In the genomic region with DNA sequence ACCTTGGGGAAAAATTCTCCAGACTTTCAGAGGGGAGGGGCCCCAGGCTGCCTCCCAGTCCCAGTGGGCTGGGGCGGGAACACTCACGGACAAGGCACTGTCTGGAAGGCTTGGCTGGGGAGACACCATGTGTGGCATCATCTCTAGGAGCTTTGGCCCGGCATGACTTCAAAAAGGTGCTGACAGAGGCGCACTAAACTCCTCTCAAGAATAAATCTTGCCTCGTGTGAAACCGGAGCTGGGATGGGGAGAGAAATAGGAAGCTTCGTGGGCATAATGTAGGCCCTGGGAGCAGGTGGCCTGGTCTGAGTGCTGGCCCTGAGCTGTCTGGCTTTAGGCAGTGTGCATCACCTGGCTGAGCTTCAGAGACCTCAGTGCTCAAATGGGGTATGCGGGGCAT, we compare ENCODE assay signal across 20 cellular contexts. TPM values are rescaled to one million over a fixed set of nuclear protein-coding genes. Genes with fewer than 3 reads are reported as not detected.
"Had no signal": no experiment of that assay in that cellular context is flagged by ENCODE, and none has a peak within 500 bp of the region (broad histone marks: within the 10 kb centered on the region; RNA-seq: fewer than 3 reads in every experiment).

No MANE protein-coding gene starts in this region.

- H3K27ac Mint-ChIP-seq: naive thymus-derived CD8-positive, alpha-beta T cell; stimulated activated effector memory CD8-positive, alpha-beta T cell treated with anti-CD3 and anti-CD28 coated beads, Interleukin-12 subunit alpha, Interleukin-12 subunit beta, amount 100 ng/mL, for 72 hours had no signal

- H3K36me3 Mint-ChIP-seq: naive thymus-derived CD8-positive, alpha-beta T cell; stimulated activated effector memory CD8-positive, alpha-beta T cell treated with anti-CD3 and anti-CD28 coated beads, Interleukin-12 subunit alpha, Interleukin-12 subunit beta, amount 100 ng/mL, for 72 hours had no signal

- ATAC-seq: heart right ventricle; left lobe of liver; naive thymus-derived CD8-positive, alpha-beta T cell; stimulated activated effector memory CD8-positive, alpha-beta T cell treated with anti-CD3 and anti-CD28 coated beads, Interleukin-12 subunit alpha, Interleukin-12 subunit beta, amount 100 ng/mL, for 72 hours; stimulated activated naive CD8-positive, alpha-beta T cell treated with anti-CD3 and anti-CD28 coated beads, Interleukin-15, Interleukin-2, amounts not matched to agents 100 U/mL and 50 U/mL, for 24 hours had no signal

- H3K9me3 ChIP-seq: heart right ventricle, neutrophil, sigmoid colon, tibial artery, upper lobe of left lung, vagina had no signal

- DNase-seq: effector CD4-positive, alpha-beta T cell; foreskin melanocyte; heart right ventricle; hypothalamus; kidney glomerular epithelial cell; mammary epithelial cell; sigmoid colon; small intestine; stimulated activated CD4-positive, alpha-beta T cell treated with anti-CD3 and anti-CD28 coated beads, Interleukin-2, amount 100 ng/mL, for 48 hours; stimulated activated CD8-positive, alpha-beta memory T cell treated with anti-CD3 and anti-CD28 coated beads, Interleukin-4, amount 100 ng/mL, for 48 hours; stimulated activated naive CD8-positive, alpha-beta T cell treated with anti-CD3 and anti-CD28 coated beads, Interleukin-15, Interleukin-2, amounts not matched to agents 100 U/mL and 50 U/mL, for 24 hours; tibial artery; upper lobe of left lung had no signal

- H3K4me3 Mint-ChIP-seq: naive thymus-derived CD8-positive, alpha-beta T cell; stimulated activated effector memory CD8-positive, alpha-beta T cell treated with anti-CD3 and anti-CD28 coated beads, Interleukin-12 subunit alpha, Interleukin-12 subunit beta, amount 100 ng/mL, for 72 hours had no signal

- H3K4me3 ChIP-seq: coronary artery, heart right ventricle, sigmoid colon, tibial artery, upper lobe of left lung, vagina had no signal

- H3K4me1 Mint-ChIP-seq: stimulated activated effector memory CD8-positive, alpha-beta T cell treated with anti-CD3 and anti-CD28 coated beads, Interleukin-12 subunit alpha, Interleukin-12 subunit beta, amount 100 ng/mL, for 72 hours had no signal

- H3K27ac ChIP-seq: coronary artery, heart right ventricle, neutrophil, sigmoid colon, tibial artery, upper lobe of left lung, vagina had no signal

- H3K9me3 Mint-ChIP-seq: naive thymus-derived CD8-positive, alpha-beta T cell; stimulated activated effector memory CD8-positive, alpha-beta T cell treated with anti-CD3 and anti-CD28 coated beads, Interleukin-12 subunit alpha, Interleukin-12 subunit beta, amount 100 ng/mL, for 72 hours had no signal

- H3K27me3 ChIP-seq: tibial artery, vagina had no signal

- H3K36me3 ChIP-seq: neutrophil, sigmoid colon, upper lobe of left lung, vagina had no signal

RNA-seq across cellular contexts. Expression of gene WSCD1, which starts 5.7 kb away (rescaled TPM):
- total RNA-seq: mammary epithelial cell; naive thymus-derived CD8-positive, alpha-beta T cell; osteoblast had no signal
- polyA plus RNA-seq: mammary epithelial cell; naive thymus-derived CD8-positive, alpha-beta T cell had no signal
